In the genomic region with DNA sequence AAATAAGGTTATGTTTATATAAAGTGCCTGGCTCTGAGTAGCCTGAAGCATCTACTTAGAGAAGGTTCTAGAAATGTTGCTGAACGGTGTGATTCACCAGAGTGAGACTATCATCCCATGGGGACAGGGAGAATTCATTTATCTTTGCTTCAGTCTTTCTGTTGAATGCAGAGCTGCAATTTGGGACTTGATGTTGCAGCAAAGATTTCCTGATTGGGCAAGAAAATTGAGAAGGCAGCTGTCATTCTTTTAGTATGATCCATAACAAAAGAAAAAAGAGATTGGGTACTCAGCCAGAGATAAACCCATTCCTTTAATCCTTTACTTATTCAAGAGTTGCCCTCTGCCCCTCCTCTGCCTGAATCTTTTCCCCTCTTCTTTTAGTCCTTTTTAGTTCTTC, we compare ENCODE assay signal across 22 cellular contexts.
A peak's percentile ranks its signal among the peaks of the same experiment; 100 is the strongest.
DNase-seq lines count a peak whose midpoint lies in the region; ATAC-seq and TF ChIP-seq lines count a peak whose summit lies in the region.
"Had no signal": no experiment of that assay in that cellular context is flagged by ENCODE, and none has a peak within 500 bp of the region (broad histone marks: within the 10 kb centered on the region; RNA-seq: fewer than 3 reads in every experiment).

No MANE protein-coding gene starts in this region.

- H3K4me1 Mint-ChIP-seq in endodermal cell: peaks cover 22% of the 10 kb centered on the region

- H3K9me3 Mint-ChIP-seq in endodermal cell: no peaks in the 10 kb centered on the region
- H3K9me3 Mint-ChIP-seq: CD8-positive, alpha-beta T cell; H9 had no signal

- H3K27ac Mint-ChIP-seq in endodermal cell: no peak overlapping the region
- H3K27ac Mint-ChIP-seq: CD8-positive, alpha-beta T cell had no signal

- DNase-seq in AG08395 (ENCODE audit: low spot score) (peak; percentile 43), LHCN-M2 (ENCODE audit: low read depth) (peak; percentile 36), endodermal cell (peak; percentile 8), osteoblast (ENCODE audit: insufficient read length, low spot score, missing footprints) (peak; percentile 19), OCI-M1 (lab: John Stamatoyannopoulos, UW) (no peak), D341Med (ENCODE audit: low spot score) (no peak), left cardiac atrium (no peak)
- DNase-seq: 8988T; CD8-positive, alpha-beta T cell; DMS79; H9; KG1; MV-4-11; NCI-H1417 treated with DMSO at 0.1 percent for 48 hours; NCI-H187 treated with DMSO at 0.1 percent for 48 hours; NCI-H345; NCI-H524 treated with DMSO at 0.1 percent for 48 hours; PC-9; SIG-M5 had no signal

- peak overlapping the region; percentile 32 for H2AFZ ChIP-seq in osteoblast (ENCODE audit: low read length)
- H2AFZ ChIP-seq: PC-9 had no signal

- H3K79me2 ChIP-seq in osteoblast (ENCODE audit: insufficient read depth, low read length): no peaks in the 10 kb centered on the region

- no peak for ATAC-seq in HG03097 (IDR thresholded peaks at IDR 0.05; ENCODE audit: low FRiP score, unreplicated experiment)
- no peak for ATAC-seq in left cardiac atrium
- ATAC-seq: CD8-positive, alpha-beta T cell had no signal

- TF ChIP-seq CTCF in endodermal cell (conservative IDR thresholded peaks at IDR 0.05) (no peak), osteoblast (IDR thresholded peaks at IDR 0.05; ENCODE audit: extremely low read depth, low read depth, low read length) (no peak)

- no peak overlapping the region for H3K27ac ChIP-seq in endodermal cell (ENCODE audit: low read depth, low read length)
- no peak overlapping the region for H3K27ac ChIP-seq in osteoblast (ENCODE audit: low read depth, low read length)
- H3K27ac ChIP-seq: BLaER1, PC-9, RWPE1 had no signal

- no peaks in the 10 kb centered on the region for H3K9me3 ChIP-seq in endodermal cell (ENCODE audit: control insufficient read depth, low read length)
- no peaks in the 10 kb centered on the region for H3K9me3 ChIP-seq in osteoblast (ENCODE audit: low read depth, low read length)
- H3K9me3 ChIP-seq: BLaER1 had no signal

- WGBS in endodermal cell (ENCODE audit: insufficient coverage in 1 of 2, insufficient read length in 1 of 2), 2 experiments: 90 to 93% methylated on average over 1 of the region's 1 CpG

- H3K4me1 ChIP-seq in endodermal cell (ENCODE audit: control insufficient read depth, insufficient read depth, low read length) (no peaks in the 10 kb centered on the region), osteoblast (ENCODE audit: insufficient read depth, low read length) (no peaks in the 10 kb centered on the region)

- H4K20me1 ChIP-seq in osteoblast (ENCODE audit: insufficient read depth, low read length): no peaks in the 10 kb centered on the region

- no peak overlapping the region for H3K9ac ChIP-seq in endodermal cell (ENCODE audit: extremely low read depth, low read length, poor library complexity, severe bottlenecking)
- H3K9ac ChIP-seq: BLaER1 had no signal

- H3K27me3 Mint-ChIP-seq in endodermal cell (ENCODE audit: insufficient read depth): no peaks in the 10 kb centered on the region

- H3K36me3 Mint-ChIP-seq in endodermal cell (ENCODE audit: low read depth): no peaks in the 10 kb centered on the region
- H3K36me3 Mint-ChIP-seq: CD8-positive, alpha-beta T cell had no signal

- H3K4me3 ChIP-seq in endodermal cell (ENCODE audit: low read length) (peak overlapping the region; percentile 23), osteoblast (ENCODE audit: insufficient read depth, low read length) (no peak overlapping the region)
- H3K4me3 ChIP-seq: BLaER1, PC-9 had no signal

- intact Hi-C loops in left cardiac atrium (cut with DNase I): no loop called here

- H3K4me3 Mint-ChIP-seq in endodermal cell: no peak overlapping the region
- H3K4me3 Mint-ChIP-seq: CD8-positive, alpha-beta T cell; H9 had no signal

- no peaks in the 10 kb centered on the region for H3K36me3 ChIP-seq in endodermal cell (ENCODE audit: control insufficient read depth, insufficient read depth, low read length)
- no peaks in the 10 kb centered on the region for H3K36me3 ChIP-seq in osteoblast (ENCODE audit: insufficient read depth, low read length)

- H3K27me3 ChIP-seq in endodermal cell (ENCODE audit: control insufficient read depth, insufficient read depth, low read length, poor library complexity, severe bottlenecking) (no peaks in the 10 kb centered on the region), osteoblast (ENCODE audit: insufficient read depth, low read length) (no peaks in the 10 kb centered on the region)
- H3K27me3 ChIP-seq: BLaER1 had no signal

- no peak overlapping the region for H3K4me2 ChIP-seq in osteoblast (ENCODE audit: insufficient read depth, low read length)
- H3K4me2 ChIP-seq: BLaER1, PC-9 had no signal

Comparison
In these comparisons a context has a peak if more than half of its experiments do, and no peak if none do; other contexts are left out.
1. DNase-seq: peak in AG08395 (single experiment), LHCN-M2 (single experiment), endodermal cell (single experiment) and osteoblast (single experiment); none in OCI-M1 (single experiment), D341Med (single experiment) and left cardiac atrium (single experiment).